ENCODE assay signal across 8 cellular contexts in genomic region chr17:1179635-1180433, GRCh38. TPM values are rescaled to one million over a fixed set of nuclear protein-coding genes. Genes with fewer than 3 reads are reported as not detected.
DNase-seq lines count a peak whose midpoint lies in the region; ATAC-seq, FAIRE-seq and TF ChIP-seq lines count a peak whose summit lies in the region.

ABR (minus strand) TSS chr17:1179981; CDS start chr17:1179727, 254 bp downstream.

- H3K36me3 ChIP-seq in GM12878 (ENCODE audit: control insufficient read depth in 2 of 2, insufficient read depth in 2 of 2, low read length in 1 of 2) (no peaks in the 10 kb centered on the region; a peak in 1 of 4 replicates), iPS-18a (ENCODE audit: control insufficient read depth, low read depth, low read length) (no peaks in the 10 kb centered on the region)

- no peak within 1 kb of the TSS for H3K27ac Mint-ChIP-seq in T-helper 17 cell

- H3K79me2 ChIP-seq in GM12878 (ENCODE audit: control insufficient read depth, insufficient read depth, low read length): peaks cover 46% of the 10 kb centered on the region

- intact Hi-C loops in GM12878 (cut with micrococcal nuclease; ENCODE audit: unreplicated experiment): loop anchor here (5.0 kb wide), 1 partner anchor 47 kb away; no protein-coding TSS in a partner anchor

- H3K9me3 ChIP-seq in T-helper 17 cell (ENCODE audit: control insufficient read depth, low read length, poor library complexity, severe bottlenecking): no peaks in the 10 kb centered on the region
- H3K9me3 ChIP-seq in GM12878 (replicated peaks; ENCODE audit: control insufficient read depth, insufficient read depth, low read length): no peaks in the 10 kb centered on the region
- H3K9me3 ChIP-seq in iPS-18a (ENCODE audit: control insufficient read depth, low read depth, low read length): no peaks in the 10 kb centered on the region

- POLR2A ChIA-PET in GM12878 (lab: Charles Lee): interaction anchor here (2.6 kb wide), 1 partner anchor 49 kb away, joined by 24 read pairs; no protein-coding TSS in a partner anchor

- peak within 1 kb of the TSS; percentile 83 for H3K4me3 Mint-ChIP-seq in T-helper 17 cell

- H3K36me3 Mint-ChIP-seq in T-helper 17 cell (ENCODE audit: low read depth): no peaks in the 10 kb centered on the region

- H3K27me3 ChIP-seq in GM12878 (replicated peaks in 1 of 2; ENCODE audit: control insufficient read depth in 2 of 2, insufficient read depth in 2 of 2, low read length in 1 of 2) (no peaks in the 10 kb centered on the region), iPS-18a (ENCODE audit: control insufficient read depth, insufficient read depth, low read length) (peaks cover 46% of the 10 kb centered on the region)

- H3K9ac ChIP-seq in GM12878 (ENCODE audit: control insufficient read depth, insufficient read depth, low read length) (peak within 1 kb of the TSS; percentile 62), iPS-18a (ENCODE audit: low read length) (peak within 1 kb of the TSS; percentile 48)

- CTCF ChIA-PET in GM12878 (lab: Yijun Ruan, JAX): interaction anchor here (1.2 to 9.2 kb wide), 3 partner anchors 15 to 57 kb away, joined by 3 to 138 read pairs (median 24); no protein-coding TSS in a partner anchor

- ATAC-seq in T-helper 17 cell (peak; percentile 69), GM12878 (peak; percentile 5), HG02852 (IDR thresholded peaks at IDR 0.05; ENCODE audit: unreplicated experiment) (no peak)

- TF ChIP-seq POLR2A in GM12878 (IDR thresholded peaks at IDR 0.05; ENCODE audit: low read depth, low read length): peak; percentile 61

- H2AFZ ChIP-seq in GM12878 (ENCODE audit: control insufficient read depth, low read depth, low read length): peak within 1 kb of the TSS; percentile 5; the same call in 1 of the 2 replicates

- peaks cover 11% of the 10 kb centered on the region for H3K4me1 Mint-ChIP-seq in T-helper 17 cell

- H3K27ac ChIP-seq in GM12878 (ENCODE audit: control insufficient read depth, insufficient read depth): peak within 1 kb of the TSS; percentile 89
- no peak within 1 kb of the TSS for H3K27ac ChIP-seq in iPS-18a (ENCODE audit: low read length)
- peak within 1 kb of the TSS in 20 of 21 experiments; percentile 4 to 89 (median 71) for H3K27ac ChIP-seq in skin epidermis

- under 1% methylated on average over 52 of the region's 100 CpGs for WGBS in GM12878 (ENCODE audit: insufficient coverage, insufficient replicate concordance, low lambda C conversion rate, missing lambda C conversion rate)

- no peak for TF ChIP-seq EP300 in GM12878 (IDR thresholded peaks at IDR 0.05; ENCODE audit: borderline replicate concordance in 1 of 2, control insufficient read depth in 1 of 2, low read depth in 2 of 2, low read length in 2 of 2)

- peaks cover 54% of the 10 kb centered on the region for H3K4me1 ChIP-seq in GM12878 (ENCODE audit: control insufficient read depth, insufficient read depth, low read length)
- peaks cover 6% of the 10 kb centered on the region for H3K4me1 ChIP-seq in iPS-18a (ENCODE audit: control insufficient read depth, low read depth, low read length)

- SMC1A ChIA-PET in GM12878 (lab: Charles Lee; ENCODE audit: uncharacterized antibody, unreplicated experiment): no interaction called here

- DNase-seq in GM20000 (ENCODE audit: low spot score) (peak; percentile 87), T-helper 17 cell (peak; percentile 29 to 61 (median 60)), GM12878 (ENCODE audit: low read depth, low spot score) (no peak), HK-2 (ENCODE audit: unreplicated experiment) (no peak), CD1c-positive myeloid dendritic cell (ENCODE audit: extremely low spot score) (no peak)

- no TSS peak for BruUV-seq in GM12878 (replicated peaks; lab: Mats Ljungman, UMichigan)

- no peak for TF ChIP-seq RAD21 in GM12878 (IDR thresholded peaks at IDR 0.05; ENCODE audit: insufficient read depth, low read depth, low read length)

- RAD21 ChIA-PET in GM12878 (lab: Charles Lee; ENCODE audit: unreplicated experiment): interaction anchor here (1.1 to 4.9 kb wide), 3 partner anchors 19 to 49 kb away, joined by 3 to 44 read pairs (median 32); no protein-coding TSS in a partner anchor

- peak within 1 kb of the TSS; percentile 85 for H3K4me3 ChIP-seq in GM12878
- peak within 1 kb of the TSS; percentile 64 for H3K4me3 ChIP-seq in iPS-18a (ENCODE audit: low read length)
- peak within 1 kb of the TSS; percentile 67 to 95 (median 73) for H3K4me3 ChIP-seq in skin epidermis

- H3K27me3 Mint-ChIP-seq in T-helper 17 cell: no peaks in the 10 kb centered on the region

- in situ Hi-C loops in GM12878 (cut with MboI): no loop called here

- FAIRE-seq in GM12878 (lab: Jason Lieb, UNC): no peak

- H4K20me1 ChIP-seq in GM12878 (ENCODE audit: control insufficient read depth, insufficient read depth): no peaks in the 10 kb centered on the region

- no peak for TF ChIP-seq CTCF in GM20000 (IDR thresholded peaks at IDR 0.05; ENCODE audit: extremely low read depth, missing control alignments)
- no peak for TF ChIP-seq CTCF in GM12878 (IDR thresholded peaks at IDR 0.05 in 2 of 3, conservative IDR thresholded peaks at IDR 0.05 in 1 of 3; ENCODE audit: control insufficient read depth in 2 of 3, extremely low read depth in 1 of 3, insufficient read depth in 1 of 3, low read depth in 3 of 3, low read length in 3 of 3)

- H3K4me2 ChIP-seq in GM12878 (ENCODE audit: control insufficient read depth, insufficient read depth): peak within 1 kb of the TSS; percentile 83

TF ChIP-seq in GM12878, 131 proteins besides CTCF, POLR2A, EP300 and RAD21 (continues in another document):
- TF ChIP-seq NFIC (IDR thresholded peaks at IDR 0.05; ENCODE audit: low read depth, low read length) (no peak), HCFC1 (IDR thresholded peaks at IDR 0.05; ENCODE audit: low read length) (no peak), ZBTB11 (CRISPR knock-in tag; IDR thresholded peaks at IDR 0.05) (no peak), GATAD2B (conservative IDR thresholded peaks at IDR 0.05; ENCODE audit: low read depth) (peak; percentile 49; the same call in 1 of the 2 replicates)
- TF ChIP-seq, protein P1, sequence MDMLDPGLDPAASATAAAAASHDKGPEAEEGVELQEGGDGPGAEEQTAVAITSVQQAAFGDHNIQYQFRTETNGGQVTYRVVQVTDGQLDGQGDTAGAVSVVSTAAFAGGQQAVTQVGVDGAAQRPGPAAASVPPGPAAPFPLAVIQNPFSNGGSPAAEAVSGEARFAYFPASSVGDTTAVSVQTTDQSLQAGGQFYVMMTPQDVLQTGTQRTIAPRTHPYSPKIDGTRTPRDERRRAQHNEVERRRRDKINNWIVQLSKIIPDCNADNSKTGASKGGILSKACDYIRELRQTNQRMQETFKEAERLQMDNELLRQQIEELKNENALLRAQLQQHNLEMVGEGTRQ (IDR thresholded peaks at IDR 0.05; ENCODE audit: borderline replicate concordance, low read depth, low read length): no peak
- TF ChIP-seq, protein P2, sequence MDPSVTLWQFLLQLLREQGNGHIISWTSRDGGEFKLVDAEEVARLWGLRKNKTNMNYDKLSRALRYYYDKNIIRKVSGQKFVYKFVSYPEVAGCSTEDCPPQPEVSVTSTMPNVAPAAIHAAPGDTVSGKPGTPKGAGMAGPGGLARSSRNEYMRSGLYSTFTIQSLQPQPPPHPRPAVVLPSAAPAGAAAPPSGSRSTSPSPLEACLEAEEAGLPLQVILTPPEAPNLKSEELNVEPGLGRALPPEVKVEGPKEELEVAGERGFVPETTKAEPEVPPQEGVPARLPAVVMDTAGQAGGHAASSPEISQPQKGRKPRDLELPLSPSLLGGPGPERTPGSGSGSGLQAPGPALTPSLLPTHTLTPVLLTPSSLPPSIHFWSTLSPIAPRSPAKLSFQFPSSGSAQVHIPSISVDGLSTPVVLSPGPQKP (IDR thresholded peaks at IDR 0.05; ENCODE audit: low read depth, low read length): no peak

RNA-seq across cellular contexts. Expression of gene ABR, which starts in this region (rescaled TPM):
- total RNA-seq in T-helper 17 cell (100 to 1,000 TPM; 101 to 130 TPM), GM12878 (2014; rRNA removed) (35.6 and 49.4 TPM in 2 replicates), GM12878 (2014; rRNA removed; fragmentation: Illumina TruSeq; extraction: Trizol) (20.8 and 24.4 TPM in 2 replicates), GM12878 (2021) (101 and 112 TPM in 2 replicates)
- total RNA-seq in GM12878 (2013; cell fraction: nucleolus; rRNA removed): 192 and 258 TPM in 2 replicates
- 36.8 TPM for polyA plus RNA-seq in GM12878 (2011; ENCODE audit: low read depth)
- polyA plus RNA-seq in GM12878 (2011; rRNA removed) (17.6 and 41.4 TPM in 2 replicates), GM12878 (2014; fragmentation: Illumina TruSeq; extraction: Trizol) (39.5 and 40.5 TPM in 2 replicates), GM12878 (2014; fragmentation: Nextera tagmentation; extraction: Ambion mirVana) (1 to 10 TPM; 1.4 to 2.5 TPM), GM12878 (2014; rRNA removed) (38.6 and 53.1 TPM in 2 replicates), GM12878 (2016; fragmentation: Nextera tagmentation; extraction: Ambion mirVana) (10 to 100 TPM; 16.5 to 21.4 TPM)
- polyA plus RNA-seq in GM12878 (2011; cell fraction: cytosol; rRNA removed): 34.7 and 44.4 TPM in 2 replicates
- 238 and 247 TPM in 2 replicates for polyA plus RNA-seq in GM12878 (2011; cell fraction: nucleus; rRNA removed)
- 50.4 and 62.8 TPM in 2 replicates for polyA plus RNA-seq in GM12878 (2012)
- polyA minus RNA-seq in GM12878 (2011; rRNA and poly(A)+ RNA removed): 41.5 and 66.5 TPM in 2 replicates
- 31.5 and 37.0 TPM in 2 replicates for polyA minus RNA-seq in GM12878 (2011; cell fraction: cytosol; rRNA and poly(A)+ RNA removed)
- 61.5 and 95.8 TPM in 2 replicates for polyA minus RNA-seq in GM12878 (2011; cell fraction: nucleus; rRNA and poly(A)+ RNA removed)

Comparison
In these comparisons a context has a peak if more than half of its experiments do, and no peak if none do; other contexts are left out.
1. DNase-seq: peak in GM20000 (single experiment) and T-helper 17 cell (3 of 3); none in GM12878 (single experiment), HK-2 (single experiment) and CD1c-positive myeloid dendritic cell (single experiment).
2. Peak in every context shown above with its lines, with median percentiles within 50 percentile points of each other: H3K4me3 ChIP-seq.